Comparison of ENCODE assay signal across 8 cellular contexts in the genomic region with DNA sequence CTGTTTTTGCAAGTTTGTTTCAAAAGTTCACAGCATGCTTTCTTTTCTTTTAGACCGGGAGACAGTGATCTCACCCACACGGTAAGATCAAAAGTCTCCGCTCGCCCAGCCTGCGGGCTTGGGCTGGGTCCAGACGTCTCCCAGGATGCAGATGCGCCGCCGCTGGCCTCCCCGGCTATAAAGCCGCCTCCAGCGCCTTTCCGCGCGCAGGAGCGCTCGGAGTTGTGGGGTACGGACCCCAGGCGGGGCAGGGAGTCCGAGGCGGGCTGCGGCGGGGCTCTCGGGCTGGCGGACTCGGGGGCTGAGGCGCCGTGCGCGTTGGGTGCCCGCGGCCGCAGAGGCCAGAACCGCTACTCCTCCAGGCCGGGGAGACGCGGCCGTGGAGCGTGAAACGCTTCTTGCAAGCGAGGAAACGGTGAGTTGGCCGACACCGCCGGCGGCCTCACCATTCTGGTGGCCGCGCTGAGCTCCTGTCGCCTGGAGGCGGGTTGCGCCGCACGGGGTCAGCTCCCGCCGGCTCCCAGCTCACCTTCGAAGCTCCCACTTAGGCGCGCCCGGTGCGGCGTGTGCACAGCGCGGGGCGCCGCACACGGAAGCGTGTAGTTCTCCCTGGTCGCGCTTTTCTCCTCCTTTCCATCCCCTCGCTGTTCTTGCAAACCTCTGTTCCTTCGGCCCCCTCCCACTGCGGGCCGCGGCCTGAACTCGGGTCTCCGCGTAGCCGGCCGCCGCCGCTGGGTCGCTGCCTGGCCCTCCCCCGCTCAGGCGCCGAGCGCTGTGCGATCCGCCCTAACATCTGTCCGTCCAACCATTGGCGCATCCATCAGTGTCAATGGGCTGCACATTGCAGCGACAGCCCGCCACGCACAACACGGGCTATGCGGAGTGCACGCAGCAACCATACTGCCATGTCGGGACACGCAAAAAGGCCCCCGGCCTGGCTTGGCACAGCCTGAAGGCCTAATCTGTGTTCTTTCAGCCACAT.
DNase-seq lines count a peak whose midpoint lies in the region; ATAC-seq and TF ChIP-seq lines count a peak whose summit lies in the region.

No MANE protein-coding gene starts in this region.

- H3K27ac ChIP-seq in RWPE2 (ENCODE audit: poor library complexity, severe bottlenecking), result peak overlapping the region; percentile 65
- peak overlapping the region; percentile 67 for H3K27ac ChIP-seq in epithelial cell of prostate
- H3K27ac ChIP-seq in muscle layer of duodenum (ENCODE audit: low read length), result peak overlapping the region; percentile 67

- DNase-seq in EH (ENCODE audit: low read depth) (peak; percentile 72), RWPE2 (ENCODE audit: low spot score) (no peak), epithelial cell of prostate (ENCODE audit: low read depth, low spot score) (no peak), NCI-H187 treated with DMSO at 0.1 percent for 48 hours (lab: John Stamatoyannopoulos, UW) (no peak)
- DNase-seq in NK-92 treated with Interleukin-12 subunit alpha and Interleukin-12 subunit beta, amount 100 ng/mL, for 24 hours (lab: John Stamatoyannopoulos, UW), result no peak

- H3K36me3 ChIP-seq in RWPE2 (ENCODE audit: low read depth) (no peaks in the 10 kb centered on the region), muscle layer of duodenum (ENCODE audit: control insufficient read depth in 1 of 2, insufficient read depth in 2 of 2, low read length in 2 of 2) (no peaks in the 10 kb centered on the region)

- H3K27me3 ChIP-seq in RWPE2 (ENCODE audit: insufficient read depth, poor library complexity, severe bottlenecking) (no peaks in the 10 kb centered on the region), muscle layer of duodenum (ENCODE audit: low read depth, low read length) (peaks cover 18% of the 10 kb centered on the region)

- H3K4me1 ChIP-seq in RWPE2 (ENCODE audit: insufficient read depth, poor library complexity, severe bottlenecking) (peaks cover 2% of the 10 kb centered on the region), muscle layer of duodenum (ENCODE audit: control insufficient read depth in 1 of 2, insufficient read depth in 2 of 2, low read length in 2 of 2) (peaks cover 0 to 27% of the 10 kb centered on the region in 2 donors)

- ATAC-seq in RWPE2 (ENCODE audit: low read depth) (peak; percentile 17; the same call in 1 of the 3 replicates), GM21737 (IDR thresholded peaks at IDR 0.05; ENCODE audit: unreplicated experiment) (no peak), GM21515 (IDR thresholded peaks at IDR 0.05; ENCODE audit: unreplicated experiment) (no peak)

- H3K9me3 ChIP-seq in RWPE2 (ENCODE audit: severe bottlenecking) (no peaks in the 10 kb centered on the region), muscle layer of duodenum (ENCODE audit: control insufficient read depth in 1 of 2, low read length in 2 of 2) (no peaks in the 10 kb centered on the region)

- TF ChIP-seq CTCF in RWPE2 (IDR thresholded peaks at IDR 0.05; ENCODE audit: poor library complexity, severe bottlenecking), result no peak

- H3K4me3 ChIP-seq in RWPE2 (ENCODE audit: severe bottlenecking) (peak overlapping the region; percentile 99), muscle layer of duodenum (ENCODE audit: low read depth in 1 of 2, low read length in 2 of 2) (peak overlapping the region; percentile 75 to 87)
